9 cellular contexts compared by ENCODE assay signal in the genomic region with DNA sequence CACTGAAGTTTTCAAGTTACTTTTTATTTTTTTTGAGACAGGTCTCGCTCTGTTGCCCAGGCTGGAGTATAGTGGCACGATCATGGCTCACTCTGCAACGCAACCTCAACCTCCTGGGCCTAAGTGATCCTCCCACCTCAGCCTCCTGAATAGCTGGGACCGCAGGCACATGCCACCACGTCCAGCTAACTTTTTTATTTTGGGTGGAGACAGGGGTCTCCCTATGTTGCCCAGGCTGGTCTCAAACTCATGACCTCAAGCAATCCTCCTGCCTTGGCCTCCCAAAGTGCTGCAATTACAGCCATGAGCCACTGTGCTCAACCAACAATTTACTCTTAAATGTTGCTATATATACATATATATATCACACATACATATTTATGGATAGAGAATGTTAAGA. TPM values are rescaled to one million over a fixed set of nuclear protein-coding genes. Genes with fewer than 3 reads are reported as not detected.
DNase-seq lines count a peak whose midpoint lies in the region; ATAC-seq and TF ChIP-seq lines count a peak whose summit lies in the region.
"Had no signal": no experiment of that assay in that cellular context is flagged by ENCODE, and none has a peak within 500 bp of the region (broad histone marks: within the 10 kb centered on the region; RNA-seq: fewer than 3 reads in every experiment).

No MANE protein-coding gene starts in this region.

- H2BK15ac ChIP-seq in neuronal stem cell (ENCODE audit: low read length): no peak overlapping the region

- peak overlapping the region; percentile 49 for H3K18ac ChIP-seq in neuronal stem cell (ENCODE audit: low read length)

- peaks cover 37% of the 10 kb centered on the region for H3K4me1 Mint-ChIP-seq in chondrocyte (ENCODE audit: low read depth)

- WGBS in neuronal stem cell (ENCODE audit: extremely low coverage in 2 of 2, insufficient read length in 2 of 2, insufficient replicate concordance in 1 of 2), 2 donors: no CpG with 5 or more reads among the region's 5 CpGs

- no peak overlapping the region for H3K23ac ChIP-seq in neuronal stem cell (ENCODE audit: low read depth, low read length, poor library complexity)

- no peak for ATAC-seq in left cardiac atrium

- no peak overlapping the region for H3K4me2 ChIP-seq in neuronal stem cell (ENCODE audit: insufficient read depth, low read length, poor library complexity, severe bottlenecking)

- no peak overlapping the region for H2BK5ac ChIP-seq in neuronal stem cell (ENCODE audit: low read length)

- DNase-seq in right atrium auricular region (ENCODE audit: low spot score) (no peak), left cardiac atrium (no peak), chondrocyte (ENCODE audit: low spot score) (no peak), neuronal stem cell (ENCODE audit: low spot score) (no peak), caudate nucleus (lab: John Stamatoyannopoulos, UW) (no peak), NCI-H226 (no peak), CD1c-positive myeloid dendritic cell (ENCODE audit: extremely low spot score) (no peak)
- DNase-seq in stimulated activated CD8-positive, alpha-beta memory T cell treated with anti-CD3 and anti-CD28 coated beads, Interleukin-4, amount 100 ng/mL, for 48 hours: no peak
- DNase-seq: nephron progenitor cell had no signal

- no peak overlapping the region for H4K8ac ChIP-seq in neuronal stem cell (ENCODE audit: low read depth, low read length)

- H3K4me1 ChIP-seq in right atrium auricular region (peaks cover 0 to 65% of the 10 kb centered on the region in 2 donors), neuronal stem cell (ENCODE audit: control insufficient read depth in 2 of 2, insufficient read depth in 1 of 2, low read depth in 1 of 2, low read length in 2 of 2) (peaks cover 10 to 15% of the 10 kb centered on the region in 2 donors)

- H3K27me3 Mint-ChIP-seq in chondrocyte (ENCODE audit: low read depth): no peaks in the 10 kb centered on the region

- H3K27ac Mint-ChIP-seq in chondrocyte (ENCODE audit: unreplicated experiment): peak overlapping the region; percentile 99
- H3K27ac Mint-ChIP-seq: nephron progenitor cell had no signal

- H3K36me3 Mint-ChIP-seq in chondrocyte (ENCODE audit: low read depth): peaks cover 2% of the 10 kb centered on the region

- H3K36me3 ChIP-seq in right atrium auricular region (no peaks in the 10 kb centered on the region), neuronal stem cell (replicated peaks in 1 of 2; ENCODE audit: control insufficient read depth in 2 of 2, insufficient read depth in 2 of 2, low read length in 2 of 2) (peaks cover 0 to 2% of the 10 kb centered on the region in 2 donors)

- no peaks in the 10 kb centered on the region for H3K79me1 ChIP-seq in neuronal stem cell (ENCODE audit: low read depth, low read length)

- H3K9me3 ChIP-seq in right atrium auricular region (no peaks in the 10 kb centered on the region), neuronal stem cell (replicated peaks in 1 of 2; ENCODE audit: control insufficient read depth in 2 of 2, insufficient read depth in 1 of 2, low read depth in 1 of 2, low read length in 2 of 2) (peaks cover 2 to 9% of the 10 kb centered on the region in 2 donors)

- H4K91ac ChIP-seq in neuronal stem cell (ENCODE audit: low read depth, low read length, poor library complexity): no peak overlapping the region

- peak overlapping the region; percentile 84 for H2AFZ ChIP-seq in neuronal stem cell (ENCODE audit: low read length)

- intact Hi-C loops in left cardiac atrium (cut with DNase I): loop anchor here in 1 of 2 donors (5.0 kb wide), 1 partner anchor 36 kb away; no protein-coding TSS in a partner anchor

- H2AK5ac ChIP-seq in neuronal stem cell (ENCODE audit: low read depth, low read length): no peak overlapping the region

- H3K27me3 ChIP-seq in right atrium auricular region (no peaks in the 10 kb centered on the region), neuronal stem cell (ENCODE audit: control insufficient read depth in 3 of 3, insufficient read depth in 3 of 3, low read depth in 1 of 3, low read length in 3 of 3) (no peaks in the 10 kb centered on the region)

- no peak overlapping the region for H3K14ac ChIP-seq in neuronal stem cell (ENCODE audit: low read length)

- H3K4ac ChIP-seq in neuronal stem cell (ENCODE audit: low read length): no peak overlapping the region

- H3K27ac ChIP-seq in right atrium auricular region (peak overlapping the region; percentile 89 to 93), neuronal stem cell (replicated peaks; ENCODE audit: low read length) (no peak overlapping the region), caudate nucleus (ENCODE audit: low read depth, low read length) (no peak overlapping the region)

- no peak overlapping the region for H3K4me3 Mint-ChIP-seq in chondrocyte (ENCODE audit: unreplicated experiment)
- H3K4me3 Mint-ChIP-seq: nephron progenitor cell had no signal

- H3K4me3 ChIP-seq in right atrium auricular region: no peak overlapping the region
- H3K4me3 ChIP-seq in neuronal stem cell (ENCODE audit: low read length in 2 of 2): no peak overlapping the region

- H3K9ac ChIP-seq in neuronal stem cell (ENCODE audit: low read depth, low read length, poor library complexity): no peak overlapping the region

- peaks cover 8% of the 10 kb centered on the region for H3K9me3 Mint-ChIP-seq in chondrocyte (ENCODE audit: low read depth)

- TF ChIP-seq CTCF in right atrium auricular region (IDR thresholded peaks at IDR 0.05) (no peak), chondrocyte (IDR thresholded peaks at IDR 0.05) (no peak)

- H2BK120ac ChIP-seq in neuronal stem cell (ENCODE audit: low read depth, low read length): no peak overlapping the region

- H2BK12ac ChIP-seq in neuronal stem cell (ENCODE audit: low read length): peak overlapping the region; percentile 68

RNA-seq across cellular contexts. Expression of a gene that starts 27.4 kb away (rescaled TPM):
- total RNA-seq in right atrium auricular region (100 to 1,000 TPM; 178 to 184 TPM), left cardiac atrium (100 to 1,000 TPM; 121 to 159 TPM), chondrocyte (53.5 to 56.2 TPM (median 54.1 TPM) in 3 replicates)
- polyA plus RNA-seq in neuronal stem cell (2013, experiment 1 of 2): 2.4 TPM
- 3.1 TPM for polyA plus RNA-seq in neuronal stem cell (2013, experiment 2 of 2)

RNA-seq across cellular contexts. Expression of a gene that starts 50.3 kb away (rescaled TPM):
- total RNA-seq in right atrium auricular region (100 to 1,000 TPM in 1 of 2 donors, 10 to 100 TPM in 1; 81.2 to 111 TPM), left cardiac atrium (10 to 100 TPM; 59.9 to 79.5 TPM), chondrocyte (85.0 to 91.7 TPM (median 87.3 TPM) in 3 replicates)
- polyA plus RNA-seq in neuronal stem cell (2013, experiment 1 of 2): 103 TPM
- 108 TPM for polyA plus RNA-seq in neuronal stem cell (2013, experiment 2 of 2)

Comparison
In these comparisons a context has a peak if more than half of its experiments do, and no peak if none do; other contexts are left out.
1. H3K27ac ChIP-seq: peak in right atrium auricular region (2 of 2); none in neuronal stem cell (single experiment) and caudate nucleus (single experiment).